Comparison of ENCODE assay signal across 8 cellular contexts in genomic region chr15:96327155-96327741, GRCh38.
A peak's percentile ranks its signal among the peaks of the same experiment; 100 is the strongest.
DNase-seq lines count a peak whose midpoint lies in the region; ATAC-seq lines count a peak whose summit lies in the region.

No MANE protein-coding gene starts in this region.

- peak overlapping the region in 20 of 21 experiments; percentile 31 to 85 (median 68) for H3K27ac ChIP-seq in skin epidermis

- DNase-seq in AML-193 (lab: John Stamatoyannopoulos, UW) = peak; percentile 79 to 85
- DNase-seq in NCI-H2081 treated with DMSO at 0.1 percent for 48 hours (lab: John Stamatoyannopoulos, UW) = peak; percentile 74
- peak; percentile 92 for DNase-seq in amniotic epithelial cell (ENCODE audit: low read depth)
- peak; percentile 74 for DNase-seq in hepatic stellate cell (ENCODE audit: low spot score)
- DNase-seq in iPS-NIHi11 (ENCODE audit: low spot score) = no peak

- peak; percentile 31 for ATAC-seq in GM19372 (IDR thresholded peaks at IDR 0.05; ENCODE audit: low read depth, unreplicated experiment)
- no peak for ATAC-seq in HG02642 (IDR thresholded peaks at IDR 0.05; ENCODE audit: poor library complexity, unreplicated experiment)

- H3K4me3 ChIP-seq in skin epidermis = peak overlapping the region; percentile 27 to 44 (median 33)
